16 cellular contexts compared by ENCODE assay signal in the genomic region with DNA sequence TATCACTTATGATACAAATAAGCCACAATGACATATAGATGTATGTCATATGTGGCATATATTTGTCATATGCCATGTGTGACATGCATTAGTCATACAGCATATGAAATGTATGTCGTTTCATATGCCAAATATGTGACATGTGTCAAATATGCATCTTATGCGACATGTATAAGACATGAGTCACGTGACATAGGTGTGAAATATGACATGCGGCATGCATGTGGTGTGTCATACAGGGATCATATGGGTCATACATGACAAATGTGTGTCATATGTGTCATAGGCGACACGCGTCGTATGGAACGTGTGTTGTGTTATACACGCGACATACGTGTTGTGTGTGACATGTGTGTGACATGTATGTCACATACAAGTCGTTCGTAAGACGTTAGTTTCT.
DNase-seq lines count a peak whose midpoint lies in the region; ATAC-seq, FAIRE-seq and TF ChIP-seq lines count a peak whose summit lies in the region.
"Had no signal": no experiment of that assay in that cellular context is flagged by ENCODE, and none has a peak within 500 bp of the region (broad histone marks: within the 10 kb centered on the region; RNA-seq: fewer than 3 reads in every experiment).

No MANE protein-coding gene starts in this region.

- no peak for DNase-seq in Calu3
- peak; percentile 0 for DNase-seq in GM23248
- DNase-seq in K562 (ENCODE audit: extremely low read depth in 1 of 4, low spot score in 3 of 4) = no peak
- DNase-seq in erythroblast (lab: John Stamatoyannopoulos, UW) = peak; percentile 37 to 40
- no peak for DNase-seq in globus pallidus (ENCODE audit: low spot score)
- DNase-seq in islet precursor cell = no peak
- DNase-seq: Caco-2; CD8-positive, alpha-beta memory T cell; DMS79 treated with DMSO at 0.1 percent for 48 hours; EL; HCEC 1CT had no signal

- in situ Hi-C loops in GM23248 (cut with MboI) = no loop called here
- in situ Hi-C loops in K562 (cut with MboI) = no loop called here

- TF ChIP-seq CTCF in Calu3 (IDR thresholded peaks at IDR 0.05; ENCODE audit: unreplicated experiment) (no peak), K562 (IDR thresholded peaks at IDR 0.05 in 2 of 3, conservative IDR thresholded peaks at IDR 0.05 in 1 of 3; ENCODE audit: insufficient read depth in 2 of 3, low read depth in 1 of 3, low read length in 3 of 3) (no peak)

- POLR2A ChIA-PET in K562 (lab: Yijun Ruan, JAX) = no interaction called here

- peaks cover 20% of the 10 kb centered on the region for H3K36me3 Mint-ChIP-seq in Calu3 (ENCODE audit: insufficient read depth, unreplicated experiment)
- H3K36me3 Mint-ChIP-seq: CD8-positive, alpha-beta memory T cell; IgD-negative memory B cell had no signal

- peaks cover 33% of the 10 kb centered on the region for H3F3A ChIP-seq in GM23248 (ENCODE audit: insufficient read depth)

- no TSS peak for BruUV-seq in Calu3 (replicated peaks; lab: Mats Ljungman, UMichigan)
- BruUV-seq in K562 (replicated peaks; lab: Mats Ljungman, UMichigan) = no TSS peak

- H4K20me1 ChIP-seq in GM23248 (ENCODE audit: insufficient read depth) (no peaks in the 10 kb centered on the region), K562 (replicated peaks; ENCODE audit: control insufficient read depth, insufficient read depth, low read length) (no peaks in the 10 kb centered on the region)

- no peaks in the 10 kb centered on the region for H3K9me2 ChIP-seq in GM23248 (ENCODE audit: insufficient read depth)

- no peaks in the 10 kb centered on the region for H3K4me1 ChIP-seq in GM23248 (ENCODE audit: insufficient read depth)
- no peaks in the 10 kb centered on the region for H3K4me1 ChIP-seq in K562 (replicated peaks in 1 of 2; ENCODE audit: control insufficient read depth in 2 of 2, insufficient read depth in 2 of 2, low read length in 2 of 2)
- H3K4me1 ChIP-seq: Caco-2 had no signal

- H2AFZ ChIP-seq in GM23248 (no peak overlapping the region), K562 (ENCODE audit: low read depth, low read length) (no peak overlapping the region)

- H3K27me3 ChIP-seq in GM23248 (replicated peaks; ENCODE audit: insufficient read depth) (no peaks in the 10 kb centered on the region), K562 (ENCODE audit: control insufficient read depth in 2 of 2, insufficient read depth in 2 of 2, low read length in 2 of 2) (no peaks in the 10 kb centered on the region; a peak in 1 of 5 replicates)

- TF ChIP-seq POLR2A in K562 (conservative IDR thresholded peaks at IDR 0.05) (no peak), erythroblast (IDR thresholded peaks at IDR 0.05; ENCODE audit: low read length) (no peak)

- CTCF ChIA-PET in Calu3 (lab: Charles Lee) = no interaction called here
- CTCF ChIA-PET in K562 (lab: Yijun Ruan, JAX; ENCODE audit: low intra/inter-chr PET ratio) = no interaction called here

- H3K27ac ChIP-seq in GM23248 (no peak overlapping the region), K562 (ENCODE audit: extremely low read depth, low read depth, low read length) (no peak overlapping the region)
- H3K27ac ChIP-seq: KMS-11 had no signal

- 93% methylated on average over 15 of the region's 15 CpGs for WGBS in GM23248 (ENCODE audit: low coverage in 1 of 2, low lambda C conversion rate in 2 of 2, missing lambda C conversion rate in 2 of 2), 2 experiments
- 46% methylated on average over 15 of the region's 15 CpGs for WGBS in K562 (ENCODE audit: insufficient coverage, low coverage, missing lambda C conversion rate)

- TF ChIP-seq RAD21 in K562 (CRISPR knock-in tag; conservative IDR thresholded peaks at IDR 0.05 in 1 of 2, IDR thresholded peaks at IDR 0.05 in 1 of 2) = no peak

- H3K4me3 ChIP-seq in GM23248 (no peak overlapping the region), K562 (no peak overlapping the region)

- H3K36me3 ChIP-seq in GM23248 (ENCODE audit: low read depth) (no peaks in the 10 kb centered on the region), K562 (ENCODE audit: control insufficient read depth, insufficient read depth, low read length) (no peaks in the 10 kb centered on the region)

- TF ChIP-seq EP300 in K562 (IDR thresholded peaks at IDR 0.05; ENCODE audit: low read length) = no peak

- H3K27ac Mint-ChIP-seq in Calu3 (ENCODE audit: unreplicated experiment) = peak overlapping the region; percentile 86
- H3K27ac Mint-ChIP-seq: CD8-positive, alpha-beta memory T cell; IgD-negative memory B cell had no signal

- ATAC-seq in K562 = no peak
- no peak for ATAC-seq in HG03196 (IDR thresholded peaks at IDR 0.05; ENCODE audit: unreplicated experiment)
- ATAC-seq in HG02588 (IDR thresholded peaks at IDR 0.05; ENCODE audit: unreplicated experiment) = no peak

- no peak overlapping the region for H3K4me3 Mint-ChIP-seq in Calu3 (ENCODE audit: low read depth, unreplicated experiment)
- H3K4me3 Mint-ChIP-seq: CD8-positive, alpha-beta memory T cell; IgD-negative memory B cell had no signal

- FAIRE-seq in K562 (lab: Jason Lieb, UNC) = no peak
- FAIRE-seq: G401.6 had no signal

- H3K4me1 Mint-ChIP-seq in Calu3 (ENCODE audit: low read depth, unreplicated experiment) = peaks cover 16% of the 10 kb centered on the region
- H3K4me1 Mint-ChIP-seq: CD8-positive, alpha-beta memory T cell; IgD-negative memory B cell had no signal

- H3K79me2 ChIP-seq in GM23248 (ENCODE audit: insufficient read depth) (no peaks in the 10 kb centered on the region), K562 (ENCODE audit: control insufficient read depth, insufficient read depth, low read length) (no peaks in the 10 kb centered on the region)

- intact Hi-C loops in Calu3 (cut with micrococcal nuclease; ENCODE audit: unreplicated experiment) (no loop called here), K562 (cut with micrococcal nuclease) (no loop called here)

- H3K27me3 Mint-ChIP-seq in Calu3 (ENCODE audit: unreplicated experiment) = no peaks in the 10 kb centered on the region
- H3K27me3 Mint-ChIP-seq: CD8-positive, alpha-beta memory T cell; IgD-negative memory B cell had no signal

- peaks cover 2% of the 10 kb centered on the region for H3K9me3 Mint-ChIP-seq in Calu3 (ENCODE audit: low read depth, unreplicated experiment)

- H3K9me3 ChIP-seq in GM23248 (ENCODE audit: low read depth) (no peaks in the 10 kb centered on the region), K562 (replicated peaks; ENCODE audit: control insufficient read depth, insufficient read depth, low read depth, low read length) (peaks cover 28% of the 10 kb centered on the region)
- H3K9me3 ChIP-seq: Caco-2 had no signal

- H3K9ac ChIP-seq in GM23248 (no peak overlapping the region), K562 (ENCODE audit: insufficient read depth in 1 of 2, low read depth in 2 of 2, low read length in 2 of 2) (no peak overlapping the region)
- H3K9ac ChIP-seq: KMS-11 had no signal

- no peak overlapping the region for H3K4me2 ChIP-seq in GM23248 (ENCODE audit: unreplicated experiment)
- H3K4me2 ChIP-seq in K562 (ENCODE audit: insufficient read depth, low read length) = no peak overlapping the region
- H3K4me2 ChIP-seq: KMS-11 had no signal

- no peaks in the 10 kb centered on the region for H3K9me1 ChIP-seq in K562 (ENCODE audit: control insufficient read depth, insufficient read depth, low read length)

TF ChIP-seq in K562, 482 proteins besides CTCF, POLR2A, EP300 and RAD21:
- TF ChIP-seq, protein P1, sequence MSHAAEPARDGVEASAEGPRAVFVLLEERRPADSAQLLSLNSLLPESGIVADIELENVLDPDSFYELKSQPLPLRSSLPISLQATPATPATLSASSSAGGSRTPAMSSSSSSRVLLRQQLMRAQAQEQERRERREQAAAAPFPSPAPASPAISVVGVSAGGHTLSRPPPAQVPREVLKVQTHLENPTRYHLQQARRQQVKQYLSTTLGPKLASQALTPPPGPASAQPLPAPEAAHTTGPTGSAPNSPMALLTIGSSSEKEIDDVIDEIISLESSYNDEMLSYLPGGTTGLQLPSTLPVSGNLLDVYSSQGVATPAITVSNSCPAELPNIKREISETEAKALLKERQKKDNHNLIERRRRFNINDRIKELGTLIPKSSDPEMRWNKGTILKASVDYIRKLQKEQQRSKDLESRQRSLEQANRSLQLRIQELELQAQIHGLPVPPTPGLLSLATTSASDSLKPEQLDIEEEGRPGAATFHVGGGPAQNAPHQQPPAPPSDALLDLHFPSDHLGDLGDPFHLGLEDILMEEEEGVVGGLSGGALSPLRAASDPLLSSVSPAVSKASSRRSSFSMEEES (CRISPR knock-in tag; IDR thresholded peaks at IDR 0.05) = peak; percentile 93
- TF ChIP-seq, protein P2, sequence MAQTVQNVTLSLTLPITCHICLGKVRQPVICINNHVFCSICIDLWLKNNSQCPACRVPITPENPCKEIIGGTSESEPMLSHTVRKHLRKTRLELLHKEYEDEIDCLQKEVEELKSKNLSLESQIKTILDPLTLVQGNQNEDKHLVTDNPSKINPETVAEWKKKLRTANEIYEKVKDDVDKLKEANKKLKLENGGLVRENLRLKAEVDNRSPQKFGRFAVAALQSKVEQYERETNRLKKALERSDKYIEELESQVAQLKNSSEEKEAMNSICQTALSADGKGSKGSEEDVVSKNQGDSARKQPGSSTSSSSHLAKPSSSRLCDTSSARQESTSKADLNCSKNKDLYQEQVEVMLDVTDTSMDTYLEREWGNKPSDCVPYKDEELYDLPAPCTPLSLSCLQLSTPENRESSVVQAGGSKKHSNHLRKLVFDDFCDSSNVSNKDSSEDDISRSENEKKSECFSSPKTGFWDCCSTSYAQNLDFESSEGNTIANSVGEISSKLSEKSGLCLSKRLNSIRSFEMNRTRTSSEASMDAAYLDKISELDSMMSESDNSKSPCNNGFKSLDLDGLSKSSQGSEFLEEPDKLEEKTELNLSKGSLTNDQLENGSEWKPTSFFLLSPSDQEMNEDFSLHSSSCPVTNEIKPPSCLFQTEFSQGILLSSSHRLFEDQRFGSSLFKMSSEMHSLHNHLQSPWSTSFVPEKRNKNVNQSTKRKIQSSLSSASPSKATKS (CRISPR knock-in tag; IDR thresholded peaks at IDR 0.05) = no peak
- TF ChIP-seq PCBP1 (IDR thresholded peaks at IDR 0.05; ENCODE audit: low read depth, low read length, poor library complexity, severe bottlenecking) (no peak), MCM3 (IDR thresholded peaks at IDR 0.05) (no peak), ZNF696 (CRISPR knock-in tag; conservative IDR thresholded peaks at IDR 0.05) (no peak), ZSCAN32 (CRISPR knock-in tag; IDR thresholded peaks at IDR 0.05) (no peak), RBFOX2 (IDR thresholded peaks at IDR 0.05; ENCODE audit: low read depth, low read length) (no peak), RAD51 (IDR thresholded peaks at IDR 0.05; ENCODE audit: borderline replicate concordance, low read depth) (peak; percentile 26; the same call in 1 of the 2 replicates)
TF ChIP-seq in K562: peak in this region for 2.

Comparison
In these comparisons a context has a peak if more than half of its experiments do, and no peak if none do; other contexts are left out.
1. DNase-seq: peak in GM23248 (single experiment) and erythroblast (2 of 2); none in Calu3 (single experiment), K562 (0 of 4), globus pallidus (single experiment) and islet precursor cell (single experiment).